ENCODE assay signal across 23 cellular contexts in the genomic region with DNA sequence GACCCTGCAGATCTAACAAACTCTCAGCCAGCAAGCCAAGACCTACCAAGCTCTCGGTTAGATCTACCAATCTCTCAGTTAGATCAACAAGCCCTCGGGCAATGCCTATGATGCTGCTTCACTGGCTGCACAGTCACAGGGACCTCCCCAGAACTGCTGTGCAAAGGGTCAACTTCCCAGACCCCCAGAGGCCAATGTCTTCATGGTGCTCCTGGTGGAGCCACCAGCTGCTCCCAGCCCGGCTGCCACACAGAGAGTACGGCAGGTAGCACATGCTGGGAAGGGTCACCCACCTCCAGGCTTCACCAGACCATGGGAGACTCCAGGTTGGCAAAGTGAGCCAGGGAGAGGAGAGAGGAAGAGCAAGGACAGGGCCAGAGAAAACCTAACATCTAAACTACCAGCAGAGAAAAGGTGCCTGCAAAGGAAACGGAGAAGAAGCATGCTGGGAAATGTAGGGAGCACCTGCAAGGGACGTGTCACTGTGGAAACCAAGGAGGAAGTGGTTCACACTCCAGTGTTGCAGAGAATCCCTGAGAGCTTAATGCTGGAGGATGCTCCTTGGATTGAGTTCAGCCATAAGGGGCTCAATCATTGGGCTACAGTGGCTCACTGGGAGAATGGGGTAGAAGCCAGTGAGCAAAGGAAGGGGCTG. TPM values are rescaled to one million over a fixed set of nuclear protein-coding genes. Genes with fewer than 3 reads are reported as not detected.
DNase-seq lines count a peak whose midpoint lies in the region; ATAC-seq, FAIRE-seq and TF ChIP-seq lines count a peak whose summit lies in the region.
"Had no signal": no experiment of that assay in that cellular context is flagged by ENCODE, and none has a peak within 500 bp of the region (broad histone marks: within the 10 kb centered on the region; RNA-seq: fewer than 3 reads in every experiment).

No MANE protein-coding gene starts in this region.

- H3K9me3 ChIP-seq in K562 (replicated peaks; ENCODE audit: control insufficient read depth, insufficient read depth, low read depth, low read length): no peaks in the 10 kb centered on the region
- H3K9me3 ChIP-seq: BLaER1 treated with 17β-estradiol and CSF1 and Interleukin-3, amounts not matched to agents 10 nM and 100 nM; MG63; SJSA1 had no signal

- POLR2A ChIA-PET in K562 (lab: Yijun Ruan, JAX) (no interaction called here), T-cell (lab: Charles Lee) (interaction anchor here in 1 of 2 donors (1.1 kb wide), 1 partner anchor 12 kb away, joined by 5 read pairs; no protein-coding TSS in a partner anchor)
- POLR2A ChIA-PET in naive thymus-derived CD8-positive, alpha-beta T cell (lab: Charles Lee): no interaction called here

- 0 out of 2 replicates have a peak, but pooled peaks cover 3% of the 10 kb centered on the region for H4K20me1 ChIP-seq in K562 (replicated peaks; ENCODE audit: control insufficient read depth, insufficient read depth, low read length)
- H4K20me1 ChIP-seq: BLaER1 treated with 17β-estradiol and CSF1 and Interleukin-3, amounts not matched to agents 10 nM and 100 nM had no signal

- no peak overlapping the region for H2AFZ ChIP-seq in K562 (ENCODE audit: low read depth, low read length)

- no peak overlapping the region for H3K27ac ChIP-seq in K562 (ENCODE audit: extremely low read depth, low read depth, low read length)
- H3K27ac ChIP-seq: BLaER1 treated with 17β-estradiol and CSF1 and Interleukin-3, amounts not matched to agents 10 nM and 100 nM; HL-60; SJSA1 had no signal

- no peak for TF ChIP-seq POLR2A in K562 (conservative IDR thresholded peaks at IDR 0.05)

- CTCF ChIA-PET in K562 (lab: Yijun Ruan, JAX; ENCODE audit: low intra/inter-chr PET ratio) (no interaction called here), T-cell (lab: Charles Lee) (no interaction called here)

- H3K4me2 ChIP-seq in K562 (ENCODE audit: insufficient read depth, low read length): no peak overlapping the region

- TF ChIP-seq RAD21 in K562 (CRISPR knock-in tag; conservative IDR thresholded peaks at IDR 0.05 in 1 of 2, IDR thresholded peaks at IDR 0.05 in 1 of 2): no peak

- no peaks in the 10 kb centered on the region for H3K36me3 Mint-ChIP-seq in naive thymus-derived CD8-positive, alpha-beta T cell
- no peaks in the 10 kb centered on the region for H3K36me3 Mint-ChIP-seq in T-cell
- H3K36me3 Mint-ChIP-seq: CD8-positive, alpha-beta T cell had no signal

- H3K4me1 Mint-ChIP-seq in naive thymus-derived CD8-positive, alpha-beta T cell: peaks cover 11 to 27% (median 22%) of the 10 kb centered on the region in 4 donors
- peaks cover 8 to 38% (median 15%) of the 10 kb centered on the region in 3 donors for H3K4me1 Mint-ChIP-seq in T-cell

- no peaks in the 10 kb centered on the region for H3K79me2 ChIP-seq in K562 (ENCODE audit: control insufficient read depth, insufficient read depth, low read length)

- peak overlapping the region in 6 of 10 donors; percentile 7 to 88 (median 36) for H3K27ac Mint-ChIP-seq in naive thymus-derived CD8-positive, alpha-beta T cell
- no peak overlapping the region for H3K27ac Mint-ChIP-seq in T-cell
- H3K27ac Mint-ChIP-seq: CD8-positive, alpha-beta T cell had no signal

- in situ Hi-C loops in K562 (cut with MboI): no loop called here

- intact Hi-C loops in cardiac septum (cut with DNase I) (no loop called here), left cardiac atrium (cut with DNase I) (no loop called here), K562 (cut with micrococcal nuclease) (no loop called here)

- H3K36me3 ChIP-seq in K562 (ENCODE audit: control insufficient read depth, insufficient read depth, low read length): no peaks in the 10 kb centered on the region
- H3K36me3 ChIP-seq: BLaER1 treated with 17β-estradiol and CSF1 and Interleukin-3, amounts not matched to agents 10 nM and 100 nM; MG63; SJSA1 had no signal

- no peak overlapping the region for H3K4me3 Mint-ChIP-seq in naive thymus-derived CD8-positive, alpha-beta T cell
- no peak overlapping the region for H3K4me3 Mint-ChIP-seq in T-cell
- H3K4me3 Mint-ChIP-seq: CD8-positive, alpha-beta T cell had no signal

- H3K27me3 Mint-ChIP-seq in naive thymus-derived CD8-positive, alpha-beta T cell: no peaks in the 10 kb centered on the region
- no peaks in the 10 kb centered on the region for H3K27me3 Mint-ChIP-seq in T-cell

- 0% methylated on average over 6 of the region's 6 CpGs for WGBS in K562 (ENCODE audit: insufficient coverage, low coverage, missing lambda C conversion rate)

- ATAC-seq in left cardiac atrium (no peak), K562 (no peak), HG02885 (IDR thresholded peaks at IDR 0.05; ENCODE audit: poor library complexity, unreplicated experiment) (no peak), T-cell (replicated peaks in 1 of 4) (no peak)
- no peak for ATAC-seq in naive thymus-derived CD8-positive, alpha-beta T cell
- ATAC-seq: CD8-positive, alpha-beta T cell; Panc1 had no signal

- DNase-seq in cardiac septum (ENCODE audit: low spot score) (peak; percentile 63), left cardiac atrium (no peak), K562 (ENCODE audit: extremely low read depth in 1 of 4, low spot score in 3 of 4) (no peak), NCI-H1105 (lab: John Stamatoyannopoulos, UW) (no peak), T-cell (no peak)
- DNase-seq in naive thymus-derived CD8-positive, alpha-beta T cell: no peak
- DNase-seq: Calu3, EL, Kasumi-1, MG63, NCI-H1048, NCI-H2081 had no signal

- no TSS peak for BruUV-seq in K562 (replicated peaks; lab: Mats Ljungman, UMichigan)

- no peak for TF ChIP-seq CTCF in K562 (IDR thresholded peaks at IDR 0.05 in 2 of 3, conservative IDR thresholded peaks at IDR 0.05 in 1 of 3; ENCODE audit: insufficient read depth in 2 of 3, low read depth in 1 of 3, low read length in 3 of 3)

- no peak overlapping the region for H3K4me3 ChIP-seq in K562
- H3K4me3 ChIP-seq: BLaER1 treated with 17β-estradiol and CSF1 and Interleukin-3, amounts not matched to agents 10 nM and 100 nM; MG63; SJSA1 had no signal

- no peak overlapping the region for H3K9ac ChIP-seq in K562 (ENCODE audit: insufficient read depth in 1 of 2, low read depth in 2 of 2, low read length in 2 of 2)
- H3K9ac ChIP-seq: BLaER1 treated with 17β-estradiol and CSF1 and Interleukin-3, amounts not matched to agents 10 nM and 100 nM had no signal

- no peak for TF ChIP-seq EP300 in K562 (IDR thresholded peaks at IDR 0.05; ENCODE audit: low read length)

- peaks cover 11 to 60% of the 10 kb centered on the region in 2 experiments; a peak in 4 of 5 replicates for H3K27me3 ChIP-seq in K562 (ENCODE audit: control insufficient read depth in 2 of 2, insufficient read depth in 2 of 2, low read length in 2 of 2)
- H3K27me3 ChIP-seq: SJSA1 had no signal

- no peaks in the 10 kb centered on the region; a peak in 1 of 5 replicates for H3K4me1 ChIP-seq in K562 (replicated peaks in 1 of 2; ENCODE audit: control insufficient read depth in 2 of 2, insufficient read depth in 2 of 2, low read length in 2 of 2)

- no peaks in the 10 kb centered on the region for H3K9me3 Mint-ChIP-seq in naive thymus-derived CD8-positive, alpha-beta T cell
- no peaks in the 10 kb centered on the region for H3K9me3 Mint-ChIP-seq in T-cell
- H3K9me3 Mint-ChIP-seq: CD8-positive, alpha-beta T cell had no signal

- no peak for FAIRE-seq in K562 (lab: Jason Lieb, UNC)
- FAIRE-seq: GM12891, GM19239 had no signal

- H3K9me1 ChIP-seq in K562 (ENCODE audit: control insufficient read depth, insufficient read depth, low read length): no peaks in the 10 kb centered on the region

TF ChIP-seq in K562, 482 proteins besides CTCF, POLR2A, EP300 and RAD21:
- TF ChIP-seq RBM14 (IDR thresholded peaks at IDR 0.05; ENCODE audit: borderline replicate concordance, insufficient read depth, low read depth, low read length): no peak
- TF ChIP-seq SPI1 (IDR thresholded peaks at IDR 0.05; ENCODE audit: borderline replicate concordance, low read depth, low read length): 0 out of 2 replicates have a peak, but pooled peaks have one; percentile 3

RNA-seq across cellular contexts. Expression of a gene that starts 51.4 kb away (rescaled TPM):
- total RNA-seq in cardiac septum (1.7 TPM), left cardiac atrium (1 to 10 TPM in 1 of 2 donors, under 1 TPM in 1; 0.89 to 1.4 TPM), K562 (2014; rRNA removed) (not detected in 2 replicates), K562 (2014; rRNA removed; fragmentation: Illumina TruSeq; extraction: Trizol) (not detected in 2 replicates), K562 (2015; rRNA removed; fragmentation: Illumina TruSeq; extraction: Trizol) (not detected in 2 replicates), K562 (2021) (0.11 TPM in 1 of 2 replicates, not detected in the other), T-cell (1 to 10 TPM in 1 of 5 donors, under 1 TPM in 4; 0.14 to 1.4 (median 0.46) TPM)
- total RNA-seq in K562 (2011; cell fraction: chromatin; rRNA removed; ENCODE audit: low replicate concordance): not detected in 2 replicates
- total RNA-seq in K562 (2011; cell fraction: nucleolus; rRNA removed): not detected in 2 replicates
- not detected in 2 replicates for total RNA-seq in K562 (2011; cell fraction: nucleoplasm; rRNA removed)
- polyA plus RNA-seq in K562 (2011; rRNA removed) (not detected in 2 replicates), K562 (2014; fragmentation: Illumina TruSeq; extraction: Trizol) (not detected in 2 replicates), K562 (2014; fragmentation: Nextera tagmentation; extraction: Ambion mirVana) (under 1 TPM; 0.03 to 0.20 TPM), K562 (2014; rRNA removed) (not detected in 2 replicates)
- not detected in 2 replicates for polyA plus RNA-seq in K562 (2011; cell fraction: cytosol; rRNA removed)
- not detected in 2 replicates for polyA plus RNA-seq in K562 (2011; cell fraction: nucleus; rRNA removed)
- 0.03 and 0.19 TPM in 2 replicates for polyA plus RNA-seq in K562 (2012)
- polyA minus RNA-seq in K562 (2011; rRNA and poly(A)+ RNA removed): not detected in 2 replicates
- polyA minus RNA-seq in K562 (2011; cell fraction: cytosol; rRNA and poly(A)+ RNA removed): not detected in 2 replicates
- not detected in 2 replicates for polyA minus RNA-seq in K562 (2011; cell fraction: nucleus; rRNA and poly(A)+ RNA removed)
- total RNA-seq in naive thymus-derived CD8-positive, alpha-beta T cell: under 1 TPM; 0.74 to 0.75 TPM
- under 1 TPM in 2 of 3 donors, not detected in 1; 0.26 to 0.60 TPM for polyA plus RNA-seq in naive thymus-derived CD8-positive, alpha-beta T cell
- total RNA-seq: Calu3, H4, HT1080, NCI-H460, SJSA1 had no signal

Comparison
In these comparisons a context has a peak if more than half of its experiments do, and no peak if none do; other contexts are left out.
1. H3K27ac Mint-ChIP-seq: peak in naive thymus-derived CD8-positive, alpha-beta T cell (6 of 10); none in T-cell (0 of 2).